In genomic region chr22:17851754-17852153, GRCh38 we compare ENCODE assay signal across 13 cellular contexts.
DNase-seq lines count a peak whose midpoint lies in the region; ATAC-seq and TF ChIP-seq lines count a peak whose summit lies in the region.
"Had no signal": no experiment of that assay in that cellular context is flagged by ENCODE, and none has a peak within 500 bp of the region (broad histone marks: within the 10 kb centered on the region; RNA-seq: fewer than 3 reads in every experiment).

No MANE protein-coding gene starts in this region.

- intact Hi-C loops in Right ventricle myocardium superior (cut with DNase I), result no loop called here
- intact Hi-C loops in gastrocnemius medialis (cut with DNase I; ENCODE audit: low total_unique reads), result no loop called here
- intact Hi-C loops in vagina (cut with DNase I), result no loop called here

- ATAC-seq in Right ventricle myocardium superior (ENCODE audit: poor library complexity), result peak; percentile 84
- no peak for ATAC-seq in lung (ENCODE audit: insufficient read depth, low FRiP score)
- peak; percentile 37 to 70 for ATAC-seq in gastrocnemius medialis
- no peak for ATAC-seq in GM18502 (IDR thresholded peaks at IDR 0.05; ENCODE audit: poor library complexity, unreplicated experiment)
- ATAC-seq in GM19324 (IDR thresholded peaks at IDR 0.05; ENCODE audit: low FRiP score, unreplicated experiment), result no peak
- ATAC-seq: activated CD4-positive, alpha-beta T cell treated with anti-CD3 and anti-CD28 coated beads for 36 hours; activated CD8-positive, alpha-beta memory T cell treated with anti-CD3 and anti-CD28 coated beads, Interleukin-2, amount 10 ng/mL, durations not matched to agents 7 days and 5 days had no signal

- no peak for TF ChIP-seq CTCF in lung (IDR thresholded peaks at IDR 0.05; ENCODE audit: control extremely low read depth, extremely low read depth)
- no peak for TF ChIP-seq CTCF in gastrocnemius medialis (IDR thresholded peaks at IDR 0.05 in 4 of 5, conservative IDR thresholded peaks at IDR 0.05 in 1 of 5)
- no peak for TF ChIP-seq CTCF in vagina (IDR thresholded peaks at IDR 0.05)

- H3K4me1 ChIP-seq in lung (ENCODE audit: control insufficient read depth in 2 of 2, insufficient read depth in 2 of 2, low read length in 2 of 2), result peaks cover 2 to 6% of the 10 kb centered on the region in 2 donors
- H3K4me1 ChIP-seq in gastrocnemius medialis, result peaks cover 14 to 27% of the 10 kb centered on the region in 2 donors
- H3K4me1 ChIP-seq in vagina, result peaks cover 20% of the 10 kb centered on the region

- 88 to 91% methylated on average over 14 of the region's 14 CpGs for WGBS in lung, 2 donors

- H3K9me3 ChIP-seq in lung (ENCODE audit: control insufficient read depth in 2 of 2, insufficient read depth in 1 of 2, low read length in 1 of 2) (no peaks in the 10 kb centered on the region), gastrocnemius medialis (no peaks in the 10 kb centered on the region), vagina (no peaks in the 10 kb centered on the region)
- H3K9me3 ChIP-seq: Peyer's patch, spleen had no signal

- H3K27ac ChIP-seq in lung (ENCODE audit: low read depth in 1 of 2, low read length in 1 of 2) (peak overlapping the region; percentile 17 to 87), gastrocnemius medialis (peak overlapping the region; percentile 37 to 62 (median 48)), vagina (peak overlapping the region; percentile 43)
- H3K27ac ChIP-seq: spleen had no signal

- H3K36me3 ChIP-seq in lung (ENCODE audit: control insufficient read depth in 2 of 2, insufficient read depth in 2 of 2, low read length in 2 of 2) (peaks cover 0 to 3% of the 10 kb centered on the region in 2 donors), gastrocnemius medialis (no peaks in the 10 kb centered on the region), vagina (no peaks in the 10 kb centered on the region)

- TF ChIP-seq POLR2A in gastrocnemius medialis (IDR thresholded peaks at IDR 0.05) (no peak), vagina (IDR thresholded peaks at IDR 0.05) (no peak)

- H3K4me3 ChIP-seq in lung, result no peak overlapping the region
- H3K4me3 ChIP-seq in gastrocnemius medialis, result no peak overlapping the region
- H3K4me3 ChIP-seq in vagina, result no peak overlapping the region
- H3K4me3 ChIP-seq: Peyer's patch, spleen had no signal

- DNase-seq in Right ventricle myocardium superior (peak; percentile 67), lung (ENCODE audit: low spot score) (no peak), gastrocnemius medialis (peak in 1 of 2 donors; percentile 51), vagina (ENCODE audit: extremely low spot score in 2 of 2) (no peak), SIG-M5 (lab: John Stamatoyannopoulos, UW) (no peak)
- DNase-seq: activated CD4-positive, alpha-beta T cell treated with anti-CD3 and anti-CD28 coated beads for 36 hours; activated CD8-positive, alpha-beta memory T cell treated with anti-CD3 and anti-CD28 coated beads, Interleukin-2, amount 10 ng/mL, durations not matched to agents 7 days and 5 days; NCI-H2081 treated with DMSO at 0.1 percent for 48 hours; NK-92 treated with Interleukin-12 subunit alpha and Interleukin-12 subunit beta, amount 100 ng/mL, for 24 hours; Peyer's patch; spleen had no signal

- H3K27me3 ChIP-seq in lung (ENCODE audit: control insufficient read depth, insufficient read depth) (no peaks in the 10 kb centered on the region), gastrocnemius medialis (no peaks in the 10 kb centered on the region), vagina (no peaks in the 10 kb centered on the region)
- H3K27me3 ChIP-seq: Peyer's patch, spleen had no signal

- in situ Hi-C loops in gastrocnemius medialis (cut with MboI; ENCODE audit: low sequenced_read_pairs in 4 of 4), result no loop called here

Comparison
In these comparisons a context has a peak if more than half of its experiments do, and no peak if none do; other contexts are left out.
1. ATAC-seq: peak in Right ventricle myocardium superior (single experiment) and gastrocnemius medialis (2 of 2); none in lung (single experiment), GM18502 (single experiment) and GM19324 (single experiment).
2. Peak in every context shown above with its lines, with median percentiles within 50 percentile points of each other: H3K27ac ChIP-seq.